ENCODE assay signal across 1 cellular context in genomic region chr2:169824373-169825333, GRCh38.
TF ChIP-seq lines count a peak whose summit lies in the region.

Gene METTL5, minus strand, starts transcription at chr2:169824905. Its CDS starts 308 bp downstream, at chr2:169824597.

TF ChIP-seq in HepG2, 621 proteins besides CTCF, POLR2A, EP300 and RAD21 (continued from another document and continues in another):
- TF ChIP-seq PITX1 (CRISPR knock-in tag; IDR thresholded peaks at IDR 0.05): peak; percentile 63; the same call in 1 of the 2 replicates
- peak; percentile 94; the same call in 1 of the 2 replicates for TF ChIP-seq ZNF558 (CRISPR knock-in tag; IDR thresholded peaks at IDR 0.05; ENCODE audit: borderline replicate concordance)
- peak; percentile 92 for TF ChIP-seq TARDBP (CRISPR knock-in tag; IDR thresholded peaks at IDR 0.05)
- TF ChIP-seq AGO1 (IDR thresholded peaks at IDR 0.05; ENCODE audit: low read depth, low read length, poor library complexity, severe bottlenecking): peak; percentile 59
- 0 out of 2 replicates have a peak, but pooled peaks have one; percentile 69 for TF ChIP-seq ZFP37 (CRISPR knock-in tag; IDR thresholded peaks at IDR 0.05; ENCODE audit: borderline replicate concordance)
- no peak for TF ChIP-seq GATA4 (IDR thresholded peaks at IDR 0.05; ENCODE audit: borderline replicate concordance, low read depth)
- peak; percentile 96; the same call in 1 of the 2 replicates for TF ChIP-seq ZNF878 (CRISPR knock-in tag; IDR thresholded peaks at IDR 0.05)
- TF ChIP-seq CEBPB (IDR thresholded peaks at IDR 0.05; ENCODE audit: borderline replicate concordance, low read depth, low read length): peak; percentile 55; the same call in 1 of the 2 replicates
- peak; percentile 65; the same call in 1 of the 2 replicates for TF ChIP-seq MIER2 (CRISPR knock-in tag; IDR thresholded peaks at IDR 0.05)
- TF ChIP-seq ZNF780A (CRISPR knock-in tag; IDR thresholded peaks at IDR 0.05): no peak
- TF ChIP-seq ZNF605 (CRISPR knock-in tag; IDR thresholded peaks at IDR 0.05): peak; percentile 75; the same call in 1 of the 2 replicates
- no peak for TF ChIP-seq ZNF432 (CRISPR knock-in tag; IDR thresholded peaks at IDR 0.05; ENCODE audit: borderline replicate concordance)
- 0 out of 2 replicates have a peak, but pooled peaks have one; percentile 1 for TF ChIP-seq SSRP1 (CRISPR knock-in tag; IDR thresholded peaks at IDR 0.05)
- peak; percentile 92 for TF ChIP-seq KAT7 (CRISPR knock-in tag; IDR thresholded peaks at IDR 0.05; ENCODE audit: borderline replicate concordance)
- TF ChIP-seq PAWR (CRISPR knock-in tag; IDR thresholded peaks at IDR 0.05; ENCODE audit: borderline replicate concordance): peak; percentile 97
- TF ChIP-seq BHLHE40 (IDR thresholded peaks at IDR 0.05; ENCODE audit: low read length): peak; percentile 84
- TF ChIP-seq HNF1A (IDR thresholded peaks at IDR 0.05; ENCODE audit: low read depth): no peak
- peak; percentile 70 for TF ChIP-seq HNF1A (CRISPR knock-in tag; IDR thresholded peaks at IDR 0.05; ENCODE audit: borderline replicate concordance)
- TF ChIP-seq ZNF75D (CRISPR knock-in tag; IDR thresholded peaks at IDR 0.05; ENCODE audit: borderline replicate concordance): peak; percentile 91; the same call in 1 of the 2 replicates
- TF ChIP-seq PHF20 (CRISPR knock-in tag; IDR thresholded peaks at IDR 0.05): peak; percentile 89
- peak; percentile 90 for TF ChIP-seq ZNF772 (CRISPR knock-in tag; IDR thresholded peaks at IDR 0.05)
- no peak; the same call in 1 of the 2 replicates for TF ChIP-seq ZNF326 (CRISPR knock-in tag; IDR thresholded peaks at IDR 0.05; ENCODE audit: borderline replicate concordance)
- no peak for TF ChIP-seq ZBTB8A (CRISPR knock-in tag; IDR thresholded peaks at IDR 0.05; ENCODE audit: borderline replicate concordance, low read depth)
- no peak; the same call in 1 of the 2 replicates for TF ChIP-seq ZFYVE20 (CRISPR knock-in tag; IDR thresholded peaks at IDR 0.05; ENCODE audit: borderline replicate concordance, low read depth)
- TF ChIP-seq TFDP1 (CRISPR knock-in tag; IDR thresholded peaks at IDR 0.05; ENCODE audit: borderline replicate concordance): peak; percentile 93
- TF ChIP-seq ZNF747 (CRISPR knock-in tag; IDR thresholded peaks at IDR 0.05; ENCODE audit: borderline replicate concordance): peak; percentile 87; the same call in 1 of the 2 replicates
- TF ChIP-seq ZNF816 (CRISPR knock-in tag; IDR thresholded peaks at IDR 0.05; ENCODE audit: borderline replicate concordance): peak; percentile 71; the same call in 1 of the 2 replicates
- TF ChIP-seq ARID5B (CRISPR knock-in tag; IDR thresholded peaks at IDR 0.05): peak; percentile 72
- TF ChIP-seq ZNF263 (CRISPR knock-in tag; IDR thresholded peaks at IDR 0.05): 0 out of 2 replicates have a peak, but pooled peaks have one; percentile 65
- peak; percentile 99; the same call in 1 of the 2 replicates for TF ChIP-seq MTF2 (CRISPR knock-in tag; IDR thresholded peaks at IDR 0.05; ENCODE audit: borderline replicate concordance)
- no peak; the same call in 1 of the 2 replicates for TF ChIP-seq CHD2 (IDR thresholded peaks at IDR 0.05; ENCODE audit: low read depth, low read length)
- TF ChIP-seq NKX3-1 (CRISPR knock-in tag; IDR thresholded peaks at IDR 0.05): peak; percentile 66; the same call in 1 of the 2 replicates
- peak; percentile 61 for TF ChIP-seq GATAD2A (CRISPR knock-in tag; IDR thresholded peaks at IDR 0.05)
- no peak for TF ChIP-seq AKNA (CRISPR knock-in tag; IDR thresholded peaks at IDR 0.05; ENCODE audit: borderline replicate concordance)
- no peak for TF ChIP-seq PRPF4 (IDR thresholded peaks at IDR 0.05; ENCODE audit: low read depth, low read length, poor library complexity, severe bottlenecking)
- peak; percentile 93 for TF ChIP-seq ZNF280D (CRISPR knock-in tag; IDR thresholded peaks at IDR 0.05)
- TF ChIP-seq SRSF9 (IDR thresholded peaks at IDR 0.05; ENCODE audit: borderline replicate concordance, insufficient read depth, low read depth, low read length, poor library complexity, severe bottlenecking): no peak
- TF ChIP-seq ZNF430 (CRISPR knock-in tag; IDR thresholded peaks at IDR 0.05): peak; percentile 87
- TF ChIP-seq SPEN (CRISPR knock-in tag; IDR thresholded peaks at IDR 0.05; ENCODE audit: low read depth): peak; percentile 95
- no peak for TF ChIP-seq MBD4 (IDR thresholded peaks at IDR 0.05; ENCODE audit: borderline replicate concordance, low read length)
- TF ChIP-seq ZNF329 (CRISPR knock-in tag; IDR thresholded peaks at IDR 0.05; ENCODE audit: low read depth): peak; percentile 69; the same call in 1 of the 2 replicates
- TF ChIP-seq ZFX (CRISPR knock-in tag; IDR thresholded peaks at IDR 0.05; ENCODE audit: low read depth): peak; percentile 99
- TF ChIP-seq HIC2 (CRISPR knock-in tag; IDR thresholded peaks at IDR 0.05; ENCODE audit: low read depth): no peak; the same call in none of the 2 replicates
- TF ChIP-seq ZSCAN25 (CRISPR knock-in tag; IDR thresholded peaks at IDR 0.05): peak; percentile 72; the same call in 1 of the 2 replicates
- TF ChIP-seq ZNF510 (CRISPR knock-in tag; IDR thresholded peaks at IDR 0.05; ENCODE audit: low read depth): 0 out of 2 replicates have a peak, but pooled peaks have one; percentile 38
